In genomic region chr6:44223471-44224153, GRCh38 we compare ENCODE assay signal across 8 cellular contexts. TPM values are rescaled to one million over a fixed set of nuclear protein-coding genes. Genes with fewer than 3 reads are reported as not detected.
DNase-seq lines count a peak whose midpoint lies in the region; ATAC-seq and TF ChIP-seq lines count a peak whose summit lies in the region.

Gene SLC29A1, plus strand, starts transcription at chr6:44223595. Its CDS starts 3,719 bp downstream, at chr6:44227314.

- 1% methylated on average over 52 to 72 of the region's 72 CpGs for WGBS in aorta, 2 donors

- ATAC-seq in GM21825 (IDR thresholded peaks at IDR 0.05; ENCODE audit: unreplicated experiment): peak; percentile 39
- peak; percentile 88 for ATAC-seq in T-helper 17 cell
- ATAC-seq in aorta (ENCODE audit: low FRiP score): peak; percentile 61

- TF ChIP-seq CTCF in right atrium auricular region (IDR thresholded peaks at IDR 0.05): peak in 1 of 2 donors; percentile 17

- DNase-seq in DMS153 (lab: John Stamatoyannopoulos, UW) (peak; percentile 50), NCI-H1092 (lab: John Stamatoyannopoulos, UW) (peak; percentile 66), T-helper 17 cell (peak; percentile 70 to 83 (median 73)), amniotic epithelial cell (ENCODE audit: low read depth) (peak; percentile 15), right atrium auricular region (ENCODE audit: low spot score) (no peak), renal cortical epithelial cell (ENCODE audit: low read depth) (no peak), aorta (peak; percentile 89 to 94)

- intact Hi-C loops in aorta (cut with DNase I): no loop called here

- peak within 1 kb of the TSS; percentile 66 for H3K27ac Mint-ChIP-seq in T-helper 17 cell

- H3K4me3 Mint-ChIP-seq in T-helper 17 cell: peak within 1 kb of the TSS; percentile 96

- H3K4me1 Mint-ChIP-seq in T-helper 17 cell: peaks cover 29% of the 10 kb centered on the region

- H3K9me3 ChIP-seq in T-helper 17 cell (ENCODE audit: control insufficient read depth, low read length, poor library complexity, severe bottlenecking) (no peaks in the 10 kb centered on the region), right atrium auricular region (no peaks in the 10 kb centered on the region), aorta (ENCODE audit: control insufficient read depth, low read length) (no peaks in the 10 kb centered on the region)

- H3K4me1 ChIP-seq in right atrium auricular region (peaks cover 0 to 91% of the 10 kb centered on the region in 2 donors), aorta (ENCODE audit: control insufficient read depth in 1 of 2, insufficient read depth in 2 of 2, low read length in 2 of 2) (no peaks in the 10 kb centered on the region)

- H3K36me3 ChIP-seq in right atrium auricular region (no peaks in the 10 kb centered on the region), aorta (ENCODE audit: control insufficient read depth in 1 of 2, insufficient read depth in 2 of 2, low read length in 1 of 2) (no peaks in the 10 kb centered on the region)

- H3K27ac ChIP-seq in right atrium auricular region: peak within 1 kb of the TSS; percentile 98
- H3K27ac ChIP-seq in aorta (ENCODE audit: low read depth in 1 of 2, low read length in 2 of 2): peak within 1 kb of the TSS; percentile 74 to 78

- H3K27me3 Mint-ChIP-seq in T-helper 17 cell: no peaks in the 10 kb centered on the region

- no peaks in the 10 kb centered on the region for H3K36me3 Mint-ChIP-seq in T-helper 17 cell (ENCODE audit: low read depth)

- no peaks in the 10 kb centered on the region for H3K27me3 ChIP-seq in right atrium auricular region
- no peaks in the 10 kb centered on the region for H3K27me3 ChIP-seq in aorta (ENCODE audit: control insufficient read depth in 1 of 2, insufficient read depth in 2 of 2, low read length in 1 of 2)

- H3K4me3 ChIP-seq in right atrium auricular region (peak within 1 kb of the TSS; percentile 55 to 67), aorta (ENCODE audit: low read length in 2 of 2) (peak within 1 kb of the TSS; percentile 61 to 64)

RNA-seq across cellular contexts. Expression of gene SLC29A1, which starts in this region (rescaled TPM):
- total RNA-seq in T-helper 17 cell (1 to 10 TPM; 1.4 to 3.4 TPM), right atrium auricular region (100 to 1,000 TPM; 105 to 256 TPM), renal cortical epithelial cell (15.1 and 15.3 TPM in 2 replicates), aorta (100 to 1,000 TPM; 121 to 142 TPM)
- 100 to 1,000 TPM in 1 of 2 donors, 10 to 100 TPM in 1; 38.3 to 120 TPM for polyA plus RNA-seq in aorta

Comparison
In these comparisons a context has a peak if more than half of its experiments do, and no peak if none do; other contexts are left out.
1. DNase-seq: peak in DMS153 (single experiment), NCI-H1092 (single experiment), T-helper 17 cell (3 of 3), amniotic epithelial cell (single experiment) and aorta (2 of 2); none in right atrium auricular region (single experiment) and renal cortical epithelial cell (single experiment).
2. Peak in every context shown above with its lines, with median percentiles within 50 percentile points of each other: ATAC-seq.